Comparison of ENCODE assay signal across 1 cellular context in the genomic region with DNA sequence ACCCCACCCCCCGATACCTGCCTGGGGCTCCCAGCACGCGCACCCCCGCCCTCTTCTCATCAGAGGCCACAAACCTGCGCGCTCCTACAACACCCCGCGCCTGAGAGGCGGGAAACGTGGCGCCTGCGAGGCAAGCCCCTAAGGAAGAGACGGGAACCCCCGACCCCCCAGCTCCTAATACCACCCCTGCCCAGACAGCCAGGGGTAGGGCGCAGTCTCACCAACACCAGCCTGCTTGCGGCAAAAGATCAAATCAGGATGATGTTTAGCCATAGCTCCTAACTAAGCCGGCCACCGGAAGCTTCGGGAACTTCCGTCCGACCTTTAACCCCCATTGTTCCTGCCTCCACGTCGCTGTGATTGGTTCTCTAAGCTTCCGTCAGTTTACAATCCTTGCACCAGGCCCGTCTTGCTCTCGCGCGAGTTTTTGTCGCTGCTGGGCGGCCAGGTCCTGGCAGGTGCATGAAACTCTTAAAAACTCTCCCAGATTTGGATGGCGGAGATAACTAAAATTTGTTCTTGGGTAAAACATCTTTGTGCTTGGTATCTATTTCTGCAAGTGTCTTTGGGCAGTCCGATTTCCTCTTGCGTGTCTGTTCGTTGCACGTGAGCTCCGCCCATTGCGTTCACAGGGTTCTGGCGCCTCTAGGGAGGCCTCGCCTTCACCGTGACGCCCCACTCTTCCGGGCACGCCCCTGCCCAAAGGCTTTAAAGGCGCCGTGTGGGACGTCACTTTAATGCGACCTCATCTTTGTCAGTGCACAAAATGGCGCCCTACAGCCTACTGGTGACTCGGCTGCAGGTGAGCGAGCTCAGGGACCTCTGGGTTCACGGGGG.
TF ChIP-seq lines count a peak whose summit lies in the region.

ACO2 (plus strand) TSS at position 737 of the 837 bp plus-strand sequence; CDS start at position 767, 30 bp downstream.
PHF5A (minus strand) TSS at position 312 of the 837 bp plus-strand sequence; CDS start at position 273, 39 bp downstream.

TF ChIP-seq in WTC11, 78 proteins besides CTCF, POLR2A, EP300 and RAD21 (continued from another document):
- TF ChIP-seq, protein P1, sequence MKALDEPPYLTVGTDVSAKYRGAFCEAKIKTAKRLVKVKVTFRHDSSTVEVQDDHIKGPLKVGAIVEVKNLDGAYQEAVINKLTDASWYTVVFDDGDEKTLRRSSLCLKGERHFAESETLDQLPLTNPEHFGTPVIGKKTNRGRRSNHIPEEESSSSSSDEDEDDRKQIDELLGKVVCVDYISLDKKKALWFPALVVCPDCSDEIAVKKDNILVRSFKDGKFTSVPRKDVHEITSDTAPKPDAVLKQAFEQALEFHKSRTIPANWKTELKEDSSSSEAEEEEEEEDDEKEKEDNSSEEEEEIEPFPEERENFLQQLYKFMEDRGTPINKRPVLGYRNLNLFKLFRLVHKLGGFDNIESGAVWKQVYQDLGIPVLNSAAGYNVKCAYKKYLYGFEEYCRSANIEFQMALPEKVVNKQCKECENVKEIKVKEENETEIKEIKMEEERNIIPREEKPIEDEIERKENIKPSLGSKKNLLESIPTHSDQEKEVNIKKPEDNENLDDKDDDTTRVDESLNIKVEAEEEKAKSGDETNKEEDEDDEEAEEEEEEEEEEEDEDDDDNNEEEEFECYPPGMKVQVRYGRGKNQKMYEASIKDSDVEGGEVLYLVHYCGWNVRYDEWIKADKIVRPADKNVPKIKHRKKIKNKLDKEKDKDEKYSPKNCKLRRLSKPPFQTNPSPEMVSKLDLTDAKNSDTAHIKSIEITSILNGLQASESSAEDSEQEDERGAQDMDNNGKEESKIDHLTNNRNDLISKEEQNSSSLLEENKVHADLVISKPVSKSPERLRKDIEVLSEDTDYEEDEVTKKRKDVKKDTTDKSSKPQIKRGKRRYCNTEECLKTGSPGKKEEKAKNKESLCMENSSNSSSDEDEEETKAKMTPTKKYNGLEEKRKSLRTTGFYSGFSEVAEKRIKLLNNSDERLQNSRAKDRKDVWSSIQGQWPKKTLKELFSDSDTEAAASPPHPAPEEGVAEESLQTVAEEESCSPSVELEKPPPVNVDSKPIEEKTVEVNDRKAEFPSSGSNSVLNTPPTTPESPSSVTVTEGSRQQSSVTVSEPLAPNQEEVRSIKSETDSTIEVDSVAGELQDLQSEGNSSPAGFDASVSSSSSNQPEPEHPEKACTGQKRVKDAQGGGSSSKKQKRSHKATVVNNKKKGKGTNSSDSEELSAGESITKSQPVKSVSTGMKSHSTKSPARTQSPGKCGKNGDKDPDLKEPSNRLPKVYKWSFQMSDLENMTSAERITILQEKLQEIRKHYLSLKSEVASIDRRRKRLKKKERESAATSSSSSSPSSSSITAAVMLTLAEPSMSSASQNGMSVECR (CRISPR knock-in tag; IDR thresholded peaks at IDR 0.05; ENCODE audit: borderline replicate concordance): 0 out of 2 replicates have a peak, but pooled peaks have one; percentile 91
- TF ChIP-seq GABPB1 (CRISPR knock-in tag; IDR thresholded peaks at IDR 0.05) (peak; percentile 28; the same call in 1 of the 2 replicates), ESRRA (CRISPR knock-in tag; IDR thresholded peaks at IDR 0.05; ENCODE audit: borderline replicate concordance) (peak; percentile 98), SP1 (CRISPR knock-in tag; conservative IDR thresholded peaks at IDR 0.05) (peak; percentile 98), MXD4 (CRISPR knock-in tag; IDR thresholded peaks at IDR 0.05; ENCODE audit: borderline replicate concordance) (no peak), CREB1 (CRISPR knock-in tag; IDR thresholded peaks at IDR 0.05) (peak; percentile 71; the same call in 1 of the 2 replicates), FOXK1 (CRISPR knock-in tag; IDR thresholded peaks at IDR 0.05) (peak; percentile 77), CBFB (CRISPR knock-in tag; IDR thresholded peaks at IDR 0.05; ENCODE audit: low read depth) (0 out of 2 replicates have a peak, but pooled peaks have one; percentile 54), TP53 (CRISPR knock-in tag; IDR thresholded peaks at IDR 0.05) (peak; percentile 79; the same call in 1 of the 2 replicates), MYBL2 (CRISPR knock-in tag; IDR thresholded peaks at IDR 0.05) (peak; percentile 61; the same call in 1 of the 2 replicates), NFATC4 (CRISPR knock-in tag; IDR thresholded peaks at IDR 0.05) (no peak), FOXP4 (CRISPR knock-in tag; IDR thresholded peaks at IDR 0.05) (peak; percentile 53; the same call in 1 of the 2 replicates), RORB (CRISPR knock-in tag; IDR thresholded peaks at IDR 0.05) (no peak), JAZF1 (CRISPR knock-in tag; IDR thresholded peaks at IDR 0.05) (no peak), ZNF396 (CRISPR knock-in tag; IDR thresholded peaks at IDR 0.05; ENCODE audit: borderline replicate concordance) (no peak)
- TF ChIP-seq, protein P2, sequence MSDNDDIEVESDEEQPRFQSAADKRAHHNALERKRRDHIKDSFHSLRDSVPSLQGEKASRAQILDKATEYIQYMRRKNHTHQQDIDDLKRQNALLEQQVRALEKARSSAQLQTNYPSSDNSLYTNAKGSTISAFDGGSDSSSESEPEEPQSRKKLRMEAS (CRISPR knock-in tag; IDR thresholded peaks at IDR 0.05): peak; percentile 78
